8 cellular contexts compared by ENCODE assay signal in genomic region chr15:66503780-66504562, GRCh38. TPM values are rescaled to one million over a fixed set of nuclear protein-coding genes. Genes with fewer than 3 reads are reported as not detected.
DNase-seq lines count a peak whose midpoint lies in the region; ATAC-seq, FAIRE-seq and TF ChIP-seq lines count a peak whose summit lies in the region.

No MANE protein-coding gene starts in this region.

- H3K9me3 ChIP-seq in kidney (ENCODE audit: control insufficient read depth in 1 of 2, low read length in 2 of 2), result no peaks in the 10 kb centered on the region
- no peaks in the 10 kb centered on the region for H3K9me3 ChIP-seq in testis

- DNase-seq in activated CD4-positive, alpha-beta T cell treated with anti-CD3 and anti-CD28 coated beads, Interleukin-2, amount 10 ng/mL, durations not matched to agents 7 days and 5 days, result no peak
- no peak for DNase-seq in activated CD4-positive, alpha-beta T cell treated with anti-CD3 and anti-CD28 coated beads for 48 hours
- no peak for DNase-seq in activated naive CD8-positive, alpha-beta T cell treated with anti-CD3 and anti-CD28 coated beads, Interleukin-2, amount 50 U/mL, for 24 hours
- DNase-seq in kidney, result no peak
- DNase-seq in testis, result peak; percentile 12
- DNase-seq in DMS 273 (lab: John Stamatoyannopoulos, UW; ENCODE audit: unreplicated experiment), result no peak

- TF ChIP-seq POLR2A in testis (IDR thresholded peaks at IDR 0.05), result no peak

- H3K27ac ChIP-seq in kidney (ENCODE audit: low read depth in 2 of 2, low read length in 2 of 2) (peak overlapping the region; percentile 93 to 98), testis (peak overlapping the region; percentile 94 to 95)

- peak overlapping the region; percentile 100 for H3K4me3 Mint-ChIP-seq in activated CD4-positive, alpha-beta T cell treated with anti-CD3 and anti-CD28 coated beads, Interleukin-2, amount 10 ng/mL, durations not matched to agents 7 days and 5 days
- H3K4me3 Mint-ChIP-seq in activated naive CD8-positive, alpha-beta T cell treated with anti-CD3 and anti-CD28 coated beads, Interleukin-2, amount 50 U/mL, for 24 hours, result peak overlapping the region; percentile 100

- no peaks in the 10 kb centered on the region for H3K27me3 ChIP-seq in testis

- peak overlapping the region; percentile 97 to 98 for H3K4me3 ChIP-seq in kidney (ENCODE audit: low read length in 2 of 2)
- H3K4me3 ChIP-seq in testis, result peak overlapping the region; percentile 86 to 88

- ATAC-seq in activated naive CD8-positive, alpha-beta T cell treated with anti-CD3 and anti-CD28 coated beads, Interleukin-2, amount 50 U/mL, for 24 hours, result no peak
- ATAC-seq in GM18511 (IDR thresholded peaks at IDR 0.05; ENCODE audit: unreplicated experiment) (no peak), GM19328 (IDR thresholded peaks at IDR 0.05; ENCODE audit: unreplicated experiment) (no peak)

- CTCF ChIA-PET in activated CD4-positive, alpha-beta T cell treated with anti-CD3 and anti-CD28 coated beads, Interleukin-2, amount 10 ng/mL, durations not matched to agents 7 days and 5 days (lab: Charles Lee), result interaction anchor here (0.6 to 1.7 kb wide), 3 partner anchors 9 to 119 kb away, joined by 3 to 4 read pairs (median 3); no protein-coding TSS in a partner anchor

- FAIRE-seq in kidney (lab: Jason Lieb, UNC), result no peak

- H3K27me3 Mint-ChIP-seq in activated CD4-positive, alpha-beta T cell treated with anti-CD3 and anti-CD28 coated beads, Interleukin-2, amount 10 ng/mL, durations not matched to agents 7 days and 5 days, result no peaks in the 10 kb centered on the region
- no peaks in the 10 kb centered on the region for H3K27me3 Mint-ChIP-seq in activated naive CD8-positive, alpha-beta T cell treated with anti-CD3 and anti-CD28 coated beads, Interleukin-2, amount 50 U/mL, for 24 hours

- H3K36me3 ChIP-seq in kidney (ENCODE audit: control insufficient read depth in 1 of 2, insufficient read depth in 2 of 2, low read length in 2 of 2), result peaks cover 27 to 34% of the 10 kb centered on the region in 2 donors
- no peaks in the 10 kb centered on the region for H3K36me3 ChIP-seq in testis (ENCODE audit: low read depth, missing control alignments)

- peak overlapping the region; percentile 99 for H3K27ac Mint-ChIP-seq in activated CD4-positive, alpha-beta T cell treated with anti-CD3 and anti-CD28 coated beads, Interleukin-2, amount 10 ng/mL, durations not matched to agents 7 days and 5 days
- H3K27ac Mint-ChIP-seq in activated naive CD8-positive, alpha-beta T cell treated with anti-CD3 and anti-CD28 coated beads, Interleukin-2, amount 50 U/mL, for 24 hours, result peak overlapping the region; percentile 99

- H3K4me1 Mint-ChIP-seq in activated CD4-positive, alpha-beta T cell treated with anti-CD3 and anti-CD28 coated beads, Interleukin-2, amount 10 ng/mL, durations not matched to agents 7 days and 5 days, result peaks cover 66% of the 10 kb centered on the region
- H3K4me1 Mint-ChIP-seq in activated naive CD8-positive, alpha-beta T cell treated with anti-CD3 and anti-CD28 coated beads, Interleukin-2, amount 50 U/mL, for 24 hours, result peaks cover 68% of the 10 kb centered on the region

- no peak for TF ChIP-seq CTCF in kidney (IDR thresholded peaks at IDR 0.05; ENCODE audit: borderline replicate concordance, extremely low read depth, insufficient read depth)
- no peak for TF ChIP-seq CTCF in testis (IDR thresholded peaks at IDR 0.05)

- peaks cover 58% of the 10 kb centered on the region for H3K36me3 Mint-ChIP-seq in activated CD4-positive, alpha-beta T cell treated with anti-CD3 and anti-CD28 coated beads, Interleukin-2, amount 10 ng/mL, durations not matched to agents 7 days and 5 days (ENCODE audit: low read depth)
- H3K36me3 Mint-ChIP-seq in activated naive CD8-positive, alpha-beta T cell treated with anti-CD3 and anti-CD28 coated beads, Interleukin-2, amount 50 U/mL, for 24 hours (ENCODE audit: low read depth), result peaks cover 69% of the 10 kb centered on the region

- peak overlapping the region; percentile 95 to 96 for H3K9ac ChIP-seq in kidney (ENCODE audit: low read length in 2 of 2)

- intact Hi-C loops in kidney (cut with DNase I) (no loop called here), testis (cut with DNase I; ENCODE audit: low total_unique reads) (no loop called here)

- H3K9me3 Mint-ChIP-seq in activated CD4-positive, alpha-beta T cell treated with anti-CD3 and anti-CD28 coated beads, Interleukin-2, amount 10 ng/mL, durations not matched to agents 7 days and 5 days, result no peaks in the 10 kb centered on the region
- H3K9me3 Mint-ChIP-seq in activated naive CD8-positive, alpha-beta T cell treated with anti-CD3 and anti-CD28 coated beads, Interleukin-2, amount 50 U/mL, for 24 hours, result no peaks in the 10 kb centered on the region

- 0% methylated on average over 12 of the region's 12 CpGs for WGBS in testis, 2 donors

- POLR2A ChIA-PET in activated CD4-positive, alpha-beta T cell treated with anti-CD3 and anti-CD28 coated beads, Interleukin-2, amount 10 ng/mL, durations not matched to agents 7 days and 5 days (lab: Charles Lee), result no interaction called here

- peaks cover 5 to 7% of the 10 kb centered on the region in 2 donors for H3K4me1 ChIP-seq in kidney (ENCODE audit: control insufficient read depth in 1 of 2, insufficient read depth in 1 of 2, low read depth in 1 of 2, low read length in 2 of 2)
- peaks cover 12% of the 10 kb centered on the region for H3K4me1 ChIP-seq in testis

RNA-seq across cellular contexts. Expression of gene RPL4, which starts 0.7 kb away (rescaled TPM):
- 1,000 to 10,000 TPM; 2,398 to 2,621 TPM for total RNA-seq in activated CD4-positive, alpha-beta T cell treated with anti-CD3 and anti-CD28 coated beads, Interleukin-2, amount 10 ng/mL, durations not matched to agents 7 days and 5 days
- total RNA-seq in kidney, result 1,774 TPM
- polyA plus RNA-seq in kidney (ENCODE audit: insufficient read depth, low read depth, low replicate concordance), result 2,001 TPM
- 1,000 to 10,000 TPM in 1 of 2 donors, 100 to 1,000 TPM in 1; 957 to 1,935 TPM for total RNA-seq in testis
- polyA plus RNA-seq in testis (ENCODE audit: insufficient read depth, low read depth, low replicate concordance), result 1,584 TPM

RNA-seq across cellular contexts. Expression of gene ZWILCH, which starts 1.2 kb away (rescaled TPM):
- 10 to 100 TPM; 28.0 to 28.3 TPM for total RNA-seq in activated CD4-positive, alpha-beta T cell treated with anti-CD3 and anti-CD28 coated beads, Interleukin-2, amount 10 ng/mL, durations not matched to agents 7 days and 5 days
- total RNA-seq in kidney (9.0 TPM), testis (10 to 100 TPM; 35.1 to 41.7 TPM)
- polyA plus RNA-seq in kidney (ENCODE audit: insufficient read depth, low read depth, low replicate concordance) (3.0 TPM), testis (ENCODE audit: insufficient read depth, low read depth, low replicate concordance) (77.5 TPM)

RNA-seq across cellular contexts. Expression of gene SNAPC5, which starts 6.4 kb away (rescaled TPM):
- 10 to 100 TPM; 21.4 to 24.5 TPM for total RNA-seq in activated CD4-positive, alpha-beta T cell treated with anti-CD3 and anti-CD28 coated beads, Interleukin-2, amount 10 ng/mL, durations not matched to agents 7 days and 5 days
- 29.6 TPM for total RNA-seq in kidney
- polyA plus RNA-seq in kidney (ENCODE audit: insufficient read depth, low read depth, low replicate concordance), result 49.6 TPM
- 10 to 100 TPM; 30.7 to 45.4 TPM for total RNA-seq in testis
- 73.9 TPM for polyA plus RNA-seq in testis (ENCODE audit: insufficient read depth, low read depth, low replicate concordance)
